Comparison of ENCODE assay signal across 8 cellular contexts in the genomic region with DNA sequence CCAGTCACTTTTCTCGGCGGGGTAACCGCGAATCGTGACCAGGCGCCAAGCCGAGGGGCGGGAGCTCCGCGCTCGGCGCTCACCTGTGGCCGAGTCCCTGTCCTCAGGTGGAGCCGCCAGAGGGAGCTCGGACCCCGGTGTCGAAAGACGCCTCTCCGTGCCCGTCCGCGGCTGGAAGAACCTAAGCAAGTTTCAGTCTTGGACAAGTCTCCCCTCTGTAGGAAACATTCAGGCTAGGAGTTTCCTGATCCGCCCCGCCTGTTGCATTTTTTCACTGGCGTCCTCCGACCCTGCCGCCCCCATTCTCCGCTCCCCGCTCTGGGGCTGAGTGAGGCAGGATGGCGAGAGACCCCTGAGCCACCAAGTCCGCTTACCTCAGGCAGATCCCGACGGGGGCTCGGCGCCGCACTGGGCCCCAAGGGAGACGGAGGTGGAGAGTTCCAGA. TPM values are rescaled to one million over a fixed set of nuclear protein-coding genes. Genes with fewer than 3 reads are reported as not detected.
A peak's percentile ranks its signal among the peaks of the same experiment; 100 is the strongest.
DNase-seq lines count a peak whose midpoint lies in the region; ATAC-seq and TF ChIP-seq lines count a peak whose summit lies in the region.

No MANE protein-coding gene starts in this region.

- H3K27ac ChIP-seq in epithelial cell of prostate, result peak overlapping the region; percentile 64

- no peaks in the 10 kb centered on the region for H3K27me3 ChIP-seq in BJ (ENCODE audit: control insufficient read depth, insufficient read depth, low read length)

- peaks cover 3% of the 10 kb centered on the region; the same call in 1 of the 2 replicates for H3K36me3 ChIP-seq in BJ (ENCODE audit: control insufficient read depth, insufficient read depth, low read length)

- POLR2A ChIA-PET in BJ (lab: Charles Lee), result interaction anchor here (0.6 to 0.7 kb wide), 4 partner anchors 195 to 1076 kb away, joined by 3 to 27 read pairs (median 10); no protein-coding TSS in a partner anchor

- CTCF ChIA-PET in BJ (lab: Yijun Ruan, JAX), result interaction anchor here (0.6 to 3.5 kb wide), 11 partner anchors 9 to 1144 kb away, joined by 3 to 10 read pairs (median 4); no protein-coding TSS in a partner anchor

- H3K4me3 ChIP-seq in BJ (ENCODE audit: low read depth, low read length), result peak overlapping the region; percentile 70

- ATAC-seq in HG03457 (IDR thresholded peaks at IDR 0.05; ENCODE audit: unreplicated experiment), result peak; percentile 19

- DNase-seq in BJ (ENCODE audit: low read depth) (peak; percentile 22), GM19240 (ENCODE audit: insufficient read length, low spot score) (peak; percentile 12), NCI-H748 treated with DMSO at 0.1 percent for 48 hours (lab: John Stamatoyannopoulos, UW) (peak; percentile 91), activated T-cell treated with anti-CD3 and anti-CD28 coated beads for 48 hours (ENCODE audit: low read depth) (peak; percentile 54), epithelial cell of prostate (ENCODE audit: low read depth, low spot score) (peak; percentile 41), midbrain (lab: John Stamatoyannopoulos, UW) (peak; percentile 86)
- DNase-seq in stimulated activated CD8-positive, alpha-beta memory T cell treated with anti-CD3 and anti-CD28 coated beads, Interleukin-2, amount 100 ng/mL, for 1 hour (ENCODE audit: low read depth in 2 of 2), result peak; percentile 31 to 35

- TF ChIP-seq CTCF in BJ (IDR thresholded peaks at IDR 0.05; ENCODE audit: insufficient read depth, low read depth, low read length), result peak; percentile 88

RNA-seq across cellular contexts. Expression of gene DSEL, which starts 0.5 kb away (rescaled TPM):
- 19.9 and 44.5 TPM in 2 replicates for polyA plus RNA-seq in BJ (2011; rRNA removed)
- 59.5 and 63.4 TPM in 2 replicates for polyA minus RNA-seq in BJ (2011; rRNA and poly(A)+ RNA removed)

Comparison
In these comparisons a context has a peak if more than half of its experiments do, and no peak if none do; other contexts are left out.
1. Peak in every context shown above with its lines: DNase-seq, ATAC-seq, H3K4me3 ChIP-seq and H3K27ac ChIP-seq.
2. DNase-seq: peak in every context shown above with its lines; median percentile 91 in NCI-H748 treated with DMSO at 0.1 percent for 48 hours; 86 in midbrain; 54 in activated T-cell treated with anti-CD3 and anti-CD28 coated beads for 48 hours; 41 in epithelial cell of prostate; 33 in stimulated activated CD8-positive, alpha-beta memory T cell treated with anti-CD3 and anti-CD28 coated beads, Interleukin-2, amount 100 ng/mL, for 1 hour; 22 in BJ; 12 in GM19240.